In genomic region chr17:81817758-81818147, GRCh38 we compare ENCODE assay signal across 32 cellular contexts. TPM values are rescaled to one million over a fixed set of nuclear protein-coding genes. Genes with fewer than 3 reads are reported as not detected.
"Had no signal": no experiment of that assay in that cellular context is flagged by ENCODE, and none has a peak within 500 bp of the region (broad histone marks: within the 10 kb centered on the region; RNA-seq: fewer than 3 reads in every experiment).

No MANE protein-coding gene starts in this region.

- H3K27ac Mint-ChIP-seq: dendritic cell treated with granulocyte-macrophage colony-stimulating factor and Interleukin-4, amounts not matched to agents 40 ng/mL and 50 ng/mL, for 4 days; mesothelial cell of epicardium; natural killer cell treated with Interleukin-12 subunit alpha and Interleukin-12 subunit beta and Interleukin-15 and Interleukin-18, amount 100 ng/mL, for 72 hours; neural progenitor cell; stimulated activated naive B cell treated with anti-CD40 and anti-IgM and Interleukin-4, amounts not matched to agents 10 μg/mL and 1 μg/mL and 100 μg/mL, for 72 hours; stimulated activated naive CD8-positive, alpha-beta T cell treated with anti-CD3 and anti-CD28 coated beads, Interleukin-15, Interleukin-2, amounts not matched to agents 100 ng/mL and 50 ng/mL, for 24 hours had no signal

- H3K4me3 ChIP-seq: colonic mucosa, esophagus muscularis mucosa, heart right ventricle, left lung, mucosa of descending colon, neural progenitor cell, ovary, psoas muscle, skin epidermis, spleen, thoracic aorta, tibial nerve, upper lobe of left lung had no signal

- ATAC-seq: foreskin keratinocyte; heart right ventricle; left cardiac atrium; left lung; mucosa of descending colon; natural killer cell treated with Interleukin-12 subunit alpha and Interleukin-12 subunit beta and Interleukin-15 and Interleukin-18, amount 100 ng/mL, for 72 hours; psoas muscle; right cardiac atrium; stimulated activated naive B cell treated with anti-CD40 and anti-IgM and Interleukin-4, amounts not matched to agents 10 μg/mL and 1 μg/mL and 100 μg/mL, for 72 hours had no signal

- H3K36me3 ChIP-seq: colonic mucosa, neural progenitor cell, ovary had no signal

- DNase-seq: colonic mucosa; effector memory CD4-positive, alpha-beta T cell; foreskin keratinocyte; glutamatergic neuron; heart right ventricle; hippocampal formation; left cardiac atrium; left lung; mesenchymal stem cell; mucosa of descending colon; naive B cell; nucleus accumbens; ovary; posterior cingulate gyrus; psoas muscle; right cardiac atrium; spleen; stimulated activated CD4-positive, alpha-beta T cell treated with anti-CD3 and anti-CD28 coated beads, Interleukin-4, amount 100 ng/mL, for 4 hours; stimulated activated naive B cell treated with anti-CD40 and anti-IgM and Interleukin-4, amounts not matched to agents 10 μg/mL and 1 μg/mL and 100 μg/mL, for 72 hours; upper lobe of left lung had no signal

- FAIRE-seq: endothelial cell of umbilical vein, islet of Langerhans had no signal

- H3K4me1 Mint-ChIP-seq: naive B cell had no signal

- H3K9me3 Mint-ChIP-seq: dendritic cell treated with granulocyte-macrophage colony-stimulating factor and Interleukin-4, amounts not matched to agents 40 ng/mL and 50 ng/mL, for 4 days; mesothelial cell of epicardium; naive B cell; natural killer cell treated with Interleukin-12 subunit alpha and Interleukin-12 subunit beta and Interleukin-15 and Interleukin-18, amount 100 ng/mL, for 72 hours; neural progenitor cell; stimulated activated naive B cell treated with anti-CD40 and anti-IgM and Interleukin-4, amounts not matched to agents 10 μg/mL and 1 μg/mL and 100 μg/mL, for 72 hours; stimulated activated naive CD8-positive, alpha-beta T cell treated with anti-CD3 and anti-CD28 coated beads, Interleukin-15, Interleukin-2, amounts not matched to agents 100 ng/mL and 50 ng/mL, for 24 hours had no signal

- H3K36me3 Mint-ChIP-seq: naive B cell; natural killer cell treated with Interleukin-12 subunit alpha and Interleukin-12 subunit beta and Interleukin-15 and Interleukin-18, amount 100 ng/mL, for 72 hours had no signal

- H3K27me3 ChIP-seq: colonic mucosa, neural progenitor cell, ovary, upper lobe of left lung had no signal

- H3K27ac ChIP-seq: colonic mucosa, esophagus muscularis mucosa, foreskin keratinocyte, heart right ventricle, left lung, neural progenitor cell, ovary, psoas muscle, skin epidermis, spleen, thoracic aorta, tibial nerve, upper lobe of left lung had no signal

- H3K4me3 Mint-ChIP-seq: dendritic cell treated with granulocyte-macrophage colony-stimulating factor and Interleukin-4, amounts not matched to agents 40 ng/mL and 50 ng/mL, for 4 days; mesothelial cell of epicardium; naive B cell; natural killer cell treated with Interleukin-12 subunit alpha and Interleukin-12 subunit beta and Interleukin-15 and Interleukin-18, amount 100 ng/mL, for 72 hours; stimulated activated naive B cell treated with anti-CD40 and anti-IgM and Interleukin-4, amounts not matched to agents 10 μg/mL and 1 μg/mL and 100 μg/mL, for 72 hours; stimulated activated naive CD8-positive, alpha-beta T cell treated with anti-CD3 and anti-CD28 coated beads, Interleukin-15, Interleukin-2, amounts not matched to agents 100 ng/mL and 50 ng/mL, for 24 hours had no signal

- H3K4me1 ChIP-seq: neural progenitor cell had no signal

- H3K4me2 ChIP-seq: neural progenitor cell had no signal

- H3K9ac ChIP-seq: neural progenitor cell had no signal

- H3K9me3 ChIP-seq: colonic mucosa, esophagus muscularis mucosa, heart right ventricle, left lung, mucosa of descending colon, ovary, psoas muscle, spleen, thoracic aorta, tibial nerve, upper lobe of left lung had no signal

RNA-seq across cellular contexts. Expression of gene GCGR, which starts 13.8 kb away (rescaled TPM):
- polyA plus RNA-seq: endothelial cell of umbilical vein, fibroblast of lung, foreskin keratinocyte, ovary, right cardiac atrium had no signal

RNA-seq across cellular contexts. Expression of gene PPP1R27, which starts 17.1 kb away (rescaled TPM):
- polyA plus RNA-seq: endothelial cell of umbilical vein, fibroblast of lung, right cardiac atrium had no signal
